Comparison of ENCODE assay signal across 9 cellular contexts in genomic region chr16:30009990-30010816, GRCh38. TPM values are rescaled to one million over a fixed set of nuclear protein-coding genes. Genes with fewer than 3 reads are reported as not detected.
DNase-seq lines count a peak whose midpoint lies in the region; ATAC-seq, FAIRE-seq and TF ChIP-seq lines count a peak whose summit lies in the region.
"Had no signal": no experiment of that assay in that cellular context is flagged by ENCODE, and none has a peak within 500 bp of the region (broad histone marks: within the 10 kb centered on the region; RNA-seq: fewer than 3 reads in every experiment).

No MANE protein-coding gene starts in this region.

- H3K4me3 ChIP-seq in right atrium auricular region (peak overlapping the region in 1 of 2 donors; percentile 47), left lung (peak overlapping the region; percentile 15 to 28), upper lobe of right lung (peak overlapping the region; percentile 34), small intestine (ENCODE audit: low read depth in 1 of 2, low read length in 2 of 2) (peak overlapping the region in 1 of 2 donors; percentile 40)

- 22 to 26% (median 22%) methylated on average over 25 to 31 of the region's 31 CpGs for WGBS in small intestine, 3 donors

- no peak for TF ChIP-seq CTCF in right atrium auricular region (IDR thresholded peaks at IDR 0.05)
- TF ChIP-seq CTCF in left lung (IDR thresholded peaks at IDR 0.05), result no peak
- no peak for TF ChIP-seq CTCF in upper lobe of right lung (IDR thresholded peaks at IDR 0.05)

- H3K9me3 Mint-ChIP-seq in activated naive CD8-positive, alpha-beta T cell (ENCODE audit: low read depth), result no peaks in the 10 kb centered on the region

- peaks cover 2% of the 10 kb centered on the region for H3K27me3 Mint-ChIP-seq in activated naive CD8-positive, alpha-beta T cell

- no peak for FAIRE-seq in small intestine (lab: Jason Lieb, UNC)

- H3K27ac ChIP-seq in right atrium auricular region (no peak overlapping the region), left lung (no peak overlapping the region), upper lobe of right lung (no peak overlapping the region), small intestine (ENCODE audit: low read depth in 1 of 2, low read length in 1 of 2) (no peak overlapping the region)

- H3K9me3 ChIP-seq in right atrium auricular region (no peaks in the 10 kb centered on the region), left lung (no peaks in the 10 kb centered on the region), upper lobe of right lung (no peaks in the 10 kb centered on the region), small intestine (ENCODE audit: control insufficient read depth, low read depth) (no peaks in the 10 kb centered on the region)

- ATAC-seq in Right ventricle myocardium inferior (no peak), left lung (no peak), upper lobe of right lung (no peak), HG03439 (IDR thresholded peaks at IDR 0.05; ENCODE audit: unreplicated experiment) (no peak)

- H3K27me3 ChIP-seq in right atrium auricular region (peaks cover 23 to 25% of the 10 kb centered on the region in 2 donors), left lung (peaks cover 29 to 64% of the 10 kb centered on the region in 2 donors), upper lobe of right lung (peaks cover 42% of the 10 kb centered on the region), small intestine (ENCODE audit: control insufficient read depth in 2 of 2, insufficient read depth in 2 of 2, low read length in 2 of 2) (peaks cover 0 to 10% of the 10 kb centered on the region in 2 donors)

- H3K36me3 ChIP-seq in right atrium auricular region (no peaks in the 10 kb centered on the region), left lung (no peaks in the 10 kb centered on the region), upper lobe of right lung (no peaks in the 10 kb centered on the region), small intestine (ENCODE audit: control insufficient read depth in 2 of 2, insufficient read depth in 2 of 2, low read length in 2 of 2) (no peaks in the 10 kb centered on the region)

- H3K4me3 Mint-ChIP-seq in activated naive CD8-positive, alpha-beta T cell, result peak overlapping the region; percentile 77

- intact Hi-C loops in Right ventricle myocardium inferior (cut with DNase I) (loop anchor here (10.0 kb wide), 1 partner anchor 145 kb away; the partner anchor contains the start of gene CDIPT), left lung (cut with DNase I) (loop anchor here in 1 of 2 donors (10.0 kb wide), 3 partner anchors 85 to 305 kb away; partner anchors contain the start of gene KCTD13), upper lobe of right lung (cut with DNase I) (loop anchor here (10.0 kb wide), 2 partner anchors 155 to 315 kb away; no protein-coding TSS in a partner anchor)

- H3K36me3 Mint-ChIP-seq in activated naive CD8-positive, alpha-beta T cell, result no peaks in the 10 kb centered on the region

- peak overlapping the region; percentile 46 for H3K27ac Mint-ChIP-seq in activated naive CD8-positive, alpha-beta T cell

- DNase-seq in Right ventricle myocardium inferior (ENCODE audit: missing footprints) (peak; percentile 58), right atrium auricular region (ENCODE audit: low spot score) (no peak), left lung (no peak), upper lobe of right lung (no peak), small intestine (no peak)
- DNase-seq in effector CD4-positive, alpha-beta T cell, result no peak
- DNase-seq: left cardiac atrium had no signal

- peaks cover 7% of the 10 kb centered on the region for H3K4me1 Mint-ChIP-seq in activated naive CD8-positive, alpha-beta T cell (ENCODE audit: low read depth)

- peaks cover 0 to 30% of the 10 kb centered on the region in 2 donors for H3K4me1 ChIP-seq in right atrium auricular region
- H3K4me1 ChIP-seq in left lung, result peaks cover 12 to 18% of the 10 kb centered on the region in 2 donors
- H3K4me1 ChIP-seq in upper lobe of right lung, result peaks cover 5% of the 10 kb centered on the region
- peaks cover 0 to 2% of the 10 kb centered on the region in 2 donors for H3K4me1 ChIP-seq in small intestine (ENCODE audit: control insufficient read depth in 2 of 2, insufficient read depth in 1 of 2, low read depth in 1 of 2, low read length in 1 of 2)

RNA-seq across cellular contexts. Expression of gene DOC2A, which starts 0.6 kb away (rescaled TPM):
- total RNA-seq in Right ventricle myocardium inferior, result 0.35 TPM
- not detected for total RNA-seq in right atrium auricular region
- total RNA-seq in left lung, result 1 to 10 TPM; 2.5 to 2.7 TPM
- total RNA-seq in upper lobe of right lung, result 2.6 TPM
- 1 to 10 TPM in 2 of 3 donors, not detected in 1; 1.3 to 1.6 TPM for polyA plus RNA-seq in small intestine

RNA-seq across cellular contexts. Expression of gene C16orf92, which starts 12.8 kb away (rescaled TPM):
- total RNA-seq in Right ventricle myocardium inferior, result not detected
- total RNA-seq in right atrium auricular region, result not detected
- not detected for total RNA-seq in left lung
- total RNA-seq in upper lobe of right lung, result not detected
- polyA plus RNA-seq in small intestine, result not detected
- total RNA-seq: left cardiac atrium had no signal

RNA-seq across cellular contexts. Expression of gene INO80E, which starts 14.2 kb away (rescaled TPM):
- total RNA-seq in Right ventricle myocardium inferior (32.4 TPM), right atrium auricular region (100 to 1,000 TPM in 1 of 2 donors, 10 to 100 TPM in 1; 33.4 to 117 TPM), left lung (10 to 100 TPM; 55.5 to 59.6 TPM), upper lobe of right lung (65.3 TPM)
- 10 to 100 TPM; 49.2 to 80.4 (median 55.1) TPM for polyA plus RNA-seq in small intestine

RNA-seq across cellular contexts. Expression of gene HIRIP3, which starts 14.8 kb away (rescaled TPM):
- total RNA-seq in Right ventricle myocardium inferior, result 20.2 TPM
- 10 to 100 TPM; 10.3 to 11.4 TPM for total RNA-seq in right atrium auricular region
- total RNA-seq in left lung, result 10 to 100 TPM; 14.4 to 17.4 TPM
- total RNA-seq in upper lobe of right lung, result 20.3 TPM
- polyA plus RNA-seq in small intestine, result 10 to 100 TPM; 14.6 to 15.2 (median 15.0) TPM

RNA-seq across cellular contexts. Expression of gene TLCD3B, which starts 20.9 kb away (rescaled TPM):
- total RNA-seq in Right ventricle myocardium inferior, result not detected
- not detected for total RNA-seq in right atrium auricular region
- total RNA-seq in left lung, result under 1 TPM in 1 of 2 donors, not detected in 1; 0.29 TPM
- not detected for total RNA-seq in upper lobe of right lung
- 1 to 10 TPM in 1 of 3 donors, not detected in 2; 1.4 TPM for polyA plus RNA-seq in small intestine
- total RNA-seq: left cardiac atrium had no signal
